Comparison of ENCODE assay signal across 32 cellular contexts in genomic region chr6:69817358-69817757, GRCh38. TPM values are rescaled to one million over a fixed set of nuclear protein-coding genes. Genes with fewer than 3 reads are reported as not detected.
"Had no signal": no experiment of that assay in that cellular context is flagged by ENCODE, and none has a peak within 500 bp of the region (broad histone marks: within the 10 kb centered on the region; RNA-seq: fewer than 3 reads in every experiment).

No MANE protein-coding gene starts in this region.

- H3K27me3 ChIP-seq: brain microvascular endothelial cell, dorsolateral prefrontal cortex, gastrocnemius medialis, heart left ventricle had no signal

- H3K36me3 Mint-ChIP-seq: activated CD4-positive, alpha-beta memory T cell treated with anti-CD3 and anti-CD28 coated beads for 36 hours; activated naive CD8-positive, alpha-beta T cell had no signal

- H3K9me3 ChIP-seq: gastrocnemius medialis, heart left ventricle had no signal

- H3K4me3 Mint-ChIP-seq: dendritic cell treated with granulocyte-macrophage colony-stimulating factor and Interleukin-4, amounts not matched to agents 40 ng/mL and 50 ng/mL, for 4 days; endodermal cell had no signal

- H3K4me1 ChIP-seq: gastrocnemius medialis had no signal

- H3K9me3 Mint-ChIP-seq: activated B cell treated with CpG ODN at 0.5 μM for 24 hours; activated CD4-positive, alpha-beta memory T cell treated with anti-CD3 and anti-CD28 coated beads for 36 hours; activated T-cell treated with anti-CD3 and anti-CD28 coated beads, Interleukin-2, amount 50 U/mL, for 24 hours; activated T-cell treated with anti-CD3 and anti-CD28 coated beads, Interleukin-2, amount 50 U/mL, for 72 hours; central memory CD8-positive, alpha-beta T cell; dendritic cell treated with granulocyte-macrophage colony-stimulating factor and Interleukin-4, amounts not matched to agents 40 ng/mL and 50 ng/mL, for 4 days; endodermal cell; T-helper 1 cell treated with Interleukin-12 subunit alpha and Interleukin-12 subunit beta and Interleukin-4 antibody, amounts not matched to agents 30 μg/mL and 1 μg/mL, for 36 hours; T-helper 2 cell treated with Interferon-gamma antibody and Interleukin-4, amounts not matched to agents 5 μg/mL and 100 μg/mL, for 36 hours had no signal

- H3K27ac Mint-ChIP-seq: dendritic cell treated with granulocyte-macrophage colony-stimulating factor and Interleukin-4, amounts not matched to agents 40 ng/mL and 50 ng/mL, for 4 days had no signal

- DNase-seq: activated B cell treated with CpG ODN at 0.5 μM for 24 hours; activated CD4-positive, alpha-beta memory T cell treated with anti-CD3 and anti-CD28 coated beads for 36 hours; activated CD4-positive, alpha-beta T cell treated with anti-CD3 and anti-CD28 coated beads for 48 hours; activated CD8-positive, alpha-beta memory T cell treated with anti-CD3 and anti-CD28 coated beads, Interleukin-2, amount 50 U/mL, for 48 hours; activated CD8-positive, alpha-beta T cell treated with anti-CD3 and anti-CD28 coated beads, Interleukin-2, amount 10 ng/mL, durations not matched to agents 7 days and 5 days; activated gamma-delta T cell treated with Interleukin-2 at 50 U/mL for 16 hours; activated naive CD4-positive, alpha-beta T cell treated with anti-CD3 and anti-CD28 coated beads, Interleukin-2, amount 50 U/mL, for 16 hours; activated naive CD4-positive, alpha-beta T cell treated with Interleukin-2 at 50 U/mL for 16 hours; activated T-cell treated with anti-CD3 and anti-CD28 coated beads for 4 hours; activated T-cell treated with anti-CD3 and anti-CD28 coated beads, Interleukin-2, amount 50 U/mL, for 24 hours; activated T-cell treated with anti-CD3 and anti-CD28 coated beads, Interleukin-2, amount 50 U/mL, for 72 hours; amniotic stem cell; brain microvascular endothelial cell; dorsolateral prefrontal cortex; effector memory CD4-positive, alpha-beta T cell; endodermal cell; foreskin fibroblast; gastrocnemius medialis; glutamatergic neuron; heart left ventricle; T1000; WERI-Rb-1 had no signal

- H3K36me3 ChIP-seq: brain microvascular endothelial cell, gastrocnemius medialis, heart left ventricle, WERI-Rb-1 had no signal

- H3K27ac ChIP-seq: brain microvascular endothelial cell, coronary artery, dorsolateral prefrontal cortex, gastrocnemius medialis, heart left ventricle, WERI-Rb-1 had no signal

- ATAC-seq: activated CD4-positive, CD25-positive, alpha-beta regulatory T cell treated with anti-CD3 and anti-CD28 coated beads, Interleukin-2, amount 50 U/mL, for 24 hours; activated T-cell treated with anti-CD3 and anti-CD28 coated beads, Interleukin-2, amount 50 U/mL, for 72 hours; esophagus mucosa; gastrocnemius medialis; heart left ventricle had no signal

- H3K27me3 Mint-ChIP-seq: activated B cell treated with CpG ODN at 0.5 μM for 24 hours; activated CD4-positive, alpha-beta memory T cell treated with anti-CD3 and anti-CD28 coated beads for 36 hours; activated naive CD8-positive, alpha-beta T cell; activated T-cell treated with anti-CD3 and anti-CD28 coated beads, Interleukin-2, amount 50 U/mL, for 24 hours; central memory CD8-positive, alpha-beta T cell had no signal

- H3K4me3 ChIP-seq: coronary artery, dorsolateral prefrontal cortex, gastrocnemius medialis, heart left ventricle had no signal

- FAIRE-seq: astrocyte, bronchial epithelial cell had no signal

RNA-seq across cellular contexts. Expression of gene COL19A1, which starts 49.0 kb away (rescaled TPM):
- total RNA-seq: activated CD8-positive, alpha-beta T cell treated with anti-CD3 and anti-CD28 coated beads, Interleukin-2, amount 10 ng/mL, durations not matched to agents 7 days and 5 days; bronchial epithelial cell had no signal
